Comparison of ENCODE assay signal across 9 cellular contexts in genomic region chr2:230614913-230615332, GRCh38.
DNase-seq lines count a peak whose midpoint lies in the region; ATAC-seq, FAIRE-seq and TF ChIP-seq lines count a peak whose summit lies in the region.
"Had no signal": no experiment of that assay in that cellular context is flagged by ENCODE, and none has a peak within 500 bp of the region (broad histone marks: within the 10 kb centered on the region; RNA-seq: fewer than 3 reads in every experiment).

No MANE protein-coding gene starts in this region.

- no peak for FAIRE-seq in D721Med (lab: Jason Lieb, UNC)
- FAIRE-seq: G401.6 had no signal

- H3K27me3 ChIP-seq in esophagus muscularis mucosa = no peaks in the 10 kb centered on the region
- no peaks in the 10 kb centered on the region for H3K27me3 ChIP-seq in HAP-1 (ENCODE audit: low read depth)

- no peak for TF ChIP-seq EP300 in esophagus muscularis mucosa (IDR thresholded peaks at IDR 0.05)

- H3K36me3 ChIP-seq in esophagus muscularis mucosa (no peaks in the 10 kb centered on the region), HAP-1 (replicated peaks) (no peaks in the 10 kb centered on the region)

- no peak overlapping the region for H3K27ac ChIP-seq in esophagus muscularis mucosa (replicated peaks in 1 of 4)

- H3K9me3 ChIP-seq in esophagus muscularis mucosa = no peaks in the 10 kb centered on the region
- H3K9me3 ChIP-seq in HAP-1 = no peaks in the 10 kb centered on the region

- intact Hi-C loops in esophagus muscularis mucosa (cut with DNase I) = loop anchor here (5.0 kb wide), 1 partner anchor 608 kb away; no protein-coding TSS in a partner anchor

- DNase-seq in GM10266 (ENCODE audit: extremely low spot score) (peak; percentile 59), esophagus muscularis mucosa (ENCODE audit: extremely low spot score) (peak; percentile 34), NCI-H2081 treated with DMSO at 0.1 percent for 48 hours (lab: John Stamatoyannopoulos, UW) (no peak), D721Med (ENCODE audit: insufficient read length, low spot score) (no peak), HAP-1 (ENCODE audit: low spot score in 2 of 2) (no peak), SW480 (ENCODE audit: low spot score) (no peak)

- TF ChIP-seq CTCF in GM10266 (IDR thresholded peaks at IDR 0.05; ENCODE audit: control insufficient read depth, insufficient read depth, low read depth, missing control alignments) = no peak
- no peak for TF ChIP-seq CTCF in esophagus muscularis mucosa (IDR thresholded peaks at IDR 0.05)
- no peak for TF ChIP-seq CTCF in D721Med (IDR thresholded peaks at IDR 0.05; ENCODE audit: insufficient read depth, missing control alignments)

- TF ChIP-seq POLR2A in esophagus muscularis mucosa (IDR thresholded peaks at IDR 0.05; ENCODE audit: low read depth) = no peak

- H3K4me3 ChIP-seq in esophagus muscularis mucosa = no peak overlapping the region
- H3K4me3 ChIP-seq in HAP-1 = no peak overlapping the region

- 73% methylated on average over 6 of the region's 6 CpGs for WGBS in esophagus muscularis mucosa

- H3K4me1 ChIP-seq in esophagus muscularis mucosa (peaks cover 0 to 5% (median 0%) of the 10 kb centered on the region in 4 donors), HAP-1 (no peaks in the 10 kb centered on the region)

- ATAC-seq in GM21423 (IDR thresholded peaks at IDR 0.05; ENCODE audit: unreplicated experiment) (peak; percentile 84), HG03558 (IDR thresholded peaks at IDR 0.05; ENCODE audit: extremely low read depth, unreplicated experiment) (peak; percentile 66)

- in situ Hi-C loops in HAP-1 (cut with MboI; ENCODE audit: low sequenced_read_pairs) = loop anchor here (5.0 kb wide), 1 partner anchor 608 kb away; no protein-coding TSS in a partner anchor

Comparison
In these comparisons a context has a peak if more than half of its experiments do, and no peak if none do; other contexts are left out.
1. DNase-seq: peak in GM10266 (single experiment) and esophagus muscularis mucosa (single experiment); none in NCI-H2081 treated with DMSO at 0.1 percent for 48 hours (single experiment), D721Med (single experiment), HAP-1 (0 of 2) and SW480 (single experiment).